ENCODE assay signal across 8 cellular contexts in the genomic region with DNA sequence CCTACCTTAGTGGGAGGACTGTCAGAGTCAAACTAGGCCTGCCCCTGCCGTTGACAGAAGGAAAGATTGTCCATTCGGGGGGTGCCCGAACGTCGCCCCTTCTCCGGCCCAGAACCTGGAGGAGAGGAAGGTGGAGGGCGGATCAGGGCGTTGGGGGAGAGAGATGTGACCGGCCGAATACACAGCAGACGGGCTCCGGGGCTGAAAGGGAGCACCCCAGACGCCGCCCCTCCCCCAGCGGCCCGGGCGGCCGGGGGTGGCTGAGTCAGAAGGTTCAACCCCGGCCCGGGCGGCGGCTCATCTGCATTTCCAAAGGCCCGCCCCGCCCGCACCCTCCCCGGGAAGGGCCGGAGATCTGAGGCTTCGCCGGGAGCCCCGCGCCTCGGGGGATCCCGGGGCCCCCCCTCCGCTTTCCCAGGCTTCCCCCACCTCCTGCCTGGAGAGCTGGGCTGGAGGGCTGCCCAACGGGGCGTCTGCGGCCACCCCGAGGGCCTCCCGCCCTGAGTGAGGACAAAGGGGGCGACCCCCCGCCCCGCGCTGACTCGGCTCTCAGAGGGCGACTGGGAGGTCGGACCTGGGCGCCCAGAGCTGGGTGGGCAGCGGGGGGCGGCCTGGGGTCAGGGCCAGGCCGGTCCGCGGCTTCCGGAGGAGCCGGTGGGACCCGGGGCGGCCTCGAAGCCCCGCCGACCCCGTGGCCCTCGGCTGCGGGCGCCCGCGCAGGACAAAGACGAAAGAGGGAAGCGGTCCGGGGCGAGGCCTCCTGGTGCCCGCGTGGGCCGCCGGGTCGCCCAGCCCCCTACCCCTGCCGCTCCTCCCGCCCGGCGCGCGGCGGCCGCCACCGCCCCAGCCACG. TPM values are rescaled to one million over a fixed set of nuclear protein-coding genes. Genes with fewer than 3 reads are reported as not detected.
A peak's percentile ranks its signal among the peaks of the same experiment; 100 is the strongest.
DNase-seq lines count a peak whose midpoint lies in the region; ATAC-seq and TF ChIP-seq lines count a peak whose summit lies in the region.

No MANE protein-coding gene starts in this region.

- H3K4me1 Mint-ChIP-seq in naive thymus-derived CD8-positive, alpha-beta T cell = peaks cover 37 to 42% (median 39%) of the 10 kb centered on the region in 4 donors

- H3K4me3 Mint-ChIP-seq in naive thymus-derived CD8-positive, alpha-beta T cell = peak overlapping the region; percentile 70 to 95 (median 88)

- H3K27me3 Mint-ChIP-seq in naive thymus-derived CD8-positive, alpha-beta T cell = no peaks in the 10 kb centered on the region

- DNase-seq in GM12864 (ENCODE audit: low read depth) (no peak), HPDE6-E6E7 (ENCODE audit: extremely low spot score) (peak; percentile 87), fibroblast of pulmonary artery (ENCODE audit: low read depth) (peak; percentile 84), substantia nigra (lab: John Stamatoyannopoulos, UW) (peak in 46 of 49 donors; percentile 19 to 93 (median 61))
- DNase-seq in activated effector memory CD4-positive, alpha-beta T cell treated with Interleukin-2 at 50 U/mL for 16 hours = peak; percentile 66
- DNase-seq in naive thymus-derived CD8-positive, alpha-beta T cell = peak in 9 of 10 donors; percentile 47 to 79 (median 62)

- POLR2A ChIA-PET in naive thymus-derived CD8-positive, alpha-beta T cell (lab: Charles Lee) = interaction anchor here (0.6 to 37.3 kb wide), 12 partner anchors 5 to 1675 kb away, joined by 3 to 2517 read pairs (median 10); a partner anchor contains a TSS

- ATAC-seq in naive thymus-derived CD8-positive, alpha-beta T cell = peak in 1 of 2 donors; percentile 4
- no peak for ATAC-seq in GM18519 (IDR thresholded peaks at IDR 0.05; ENCODE audit: low FRiP score, unreplicated experiment)

- H3K9me3 Mint-ChIP-seq in naive thymus-derived CD8-positive, alpha-beta T cell = peaks cover 0 to 2% (median 0%) of the 10 kb centered on the region in 9 donors

- peaks cover 2 to 35% (median 5%) of the 10 kb centered on the region in 3 donors for H3K36me3 Mint-ChIP-seq in naive thymus-derived CD8-positive, alpha-beta T cell

- TF ChIP-seq CTCF in GM12864 (IDR thresholded peaks at IDR 0.05; ENCODE audit: low read depth, low read length, missing control alignments) (no peak), fibroblast of pulmonary artery (IDR thresholded peaks at IDR 0.05; ENCODE audit: low read length, missing control alignments) (no peak)

- H3K4me3 ChIP-seq in GM12864 (ENCODE audit: low read depth, low read length) (peak overlapping the region; percentile 79), fibroblast of pulmonary artery (replicated peaks; ENCODE audit: low read depth, low read length) (peak overlapping the region; percentile 78)

- peak overlapping the region; percentile 100 for H3K27ac ChIP-seq in substantia nigra (ENCODE audit: low read depth, low read length, poor library complexity, severe bottlenecking)

- peak overlapping the region; percentile 89 to 97 (median 95) for H3K27ac Mint-ChIP-seq in naive thymus-derived CD8-positive, alpha-beta T cell

TF ChIP-seq in PFSK-1, 5 proteins besides CTCF, POLR2A, EP300 and RAD21:
- TF ChIP-seq TAF1 (IDR thresholded peaks at IDR 0.05; ENCODE audit: borderline replicate concordance, insufficient read depth, low read length) = 0 out of 2 replicates have a peak, but pooled peaks have one; percentile 40
- no peak for TF ChIP-seq FOXP2 (optimal IDR thresholded peaks at IDR 0.05; ENCODE audit: borderline replicate concordance, extremely low read depth, extremely low read length, insufficient read depth)
- peak; percentile 61; the same call in 1 of the 2 replicates for TF ChIP-seq POLR2AphosphoS5 (IDR thresholded peaks at IDR 0.05; ENCODE audit: low read depth, low read length)
- TF ChIP-seq, protein P1, sequence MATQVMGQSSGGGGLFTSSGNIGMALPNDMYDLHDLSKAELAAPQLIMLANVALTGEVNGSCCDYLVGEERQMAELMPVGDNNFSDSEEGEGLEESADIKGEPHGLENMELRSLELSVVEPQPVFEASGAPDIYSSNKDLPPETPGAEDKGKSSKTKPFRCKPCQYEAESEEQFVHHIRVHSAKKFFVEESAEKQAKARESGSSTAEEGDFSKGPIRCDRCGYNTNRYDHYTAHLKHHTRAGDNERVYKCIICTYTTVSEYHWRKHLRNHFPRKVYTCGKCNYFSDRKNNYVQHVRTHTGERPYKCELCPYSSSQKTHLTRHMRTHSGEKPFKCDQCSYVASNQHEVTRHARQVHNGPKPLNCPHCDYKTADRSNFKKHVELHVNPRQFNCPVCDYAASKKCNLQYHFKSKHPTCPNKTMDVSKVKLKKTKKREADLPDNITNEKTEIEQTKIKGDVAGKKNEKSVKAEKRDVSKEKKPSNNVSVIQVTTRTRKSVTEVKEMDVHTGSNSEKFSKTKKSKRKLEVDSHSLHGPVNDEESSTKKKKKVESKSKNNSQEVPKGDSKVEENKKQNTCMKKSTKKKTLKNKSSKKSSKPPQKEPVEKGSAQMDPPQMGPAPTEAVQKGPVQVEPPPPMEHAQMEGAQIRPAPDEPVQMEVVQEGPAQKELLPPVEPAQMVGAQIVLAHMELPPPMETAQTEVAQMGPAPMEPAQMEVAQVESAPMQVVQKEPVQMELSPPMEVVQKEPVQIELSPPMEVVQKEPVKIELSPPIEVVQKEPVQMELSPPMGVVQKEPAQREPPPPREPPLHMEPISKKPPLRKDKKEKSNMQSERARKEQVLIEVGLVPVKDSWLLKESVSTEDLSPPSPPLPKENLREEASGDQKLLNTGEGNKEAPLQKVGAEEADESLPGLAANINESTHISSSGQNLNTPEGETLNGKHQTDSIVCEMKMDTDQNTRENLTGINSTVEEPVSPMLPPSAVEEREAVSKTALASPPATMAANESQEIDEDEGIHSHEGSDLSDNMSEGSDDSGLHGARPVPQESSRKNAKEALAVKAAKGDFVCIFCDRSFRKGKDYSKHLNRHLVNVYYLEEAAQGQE (IDR thresholded peaks at IDR 0.05; ENCODE audit: insufficient read depth in 1 of 2, low read depth in 2 of 2, low read length in 2 of 2) = no peak
- TF ChIP-seq SIN3A (IDR thresholded peaks at IDR 0.05; ENCODE audit: borderline replicate concordance, insufficient read depth, low read length) = no peak

RNA-seq across cellular contexts. Expression of a gene that starts 3.7 kb away (rescaled TPM):
- polyA plus RNA-seq in PFSK-1 (2012; ENCODE audit: insufficient read length, low read depth) = 10.3 TPM
- 10 to 100 TPM; 92.8 to 93.8 TPM for total RNA-seq in naive thymus-derived CD8-positive, alpha-beta T cell
- 1 to 10 TPM in 2 of 3 donors, under 1 TPM in 1; 0.98 to 3.7 (median 2.8) TPM for polyA plus RNA-seq in naive thymus-derived CD8-positive, alpha-beta T cell

RNA-seq across cellular contexts. Expression of a gene that starts 6.6 kb away (rescaled TPM):
- polyA plus RNA-seq in PFSK-1 (2012; ENCODE audit: insufficient read length, low read depth) = 43.1 TPM
- total RNA-seq in naive thymus-derived CD8-positive, alpha-beta T cell = 100 to 1,000 TPM; 176 to 178 TPM
- polyA plus RNA-seq in naive thymus-derived CD8-positive, alpha-beta T cell = 100 to 1,000 TPM in 1 of 3 donors, 10 to 100 TPM in 2; 79.9 to 101 (median 80.1) TPM

RNA-seq across cellular contexts. Expression of a gene that starts 58.6 kb away (rescaled TPM):
- polyA plus RNA-seq in PFSK-1 (2012; ENCODE audit: insufficient read length, low read depth) = 0.20 TPM
- not detected for total RNA-seq in naive thymus-derived CD8-positive, alpha-beta T cell
- not detected for polyA plus RNA-seq in naive thymus-derived CD8-positive, alpha-beta T cell
